ENCODE assay signal across 1 cellular context in the genomic region with DNA sequence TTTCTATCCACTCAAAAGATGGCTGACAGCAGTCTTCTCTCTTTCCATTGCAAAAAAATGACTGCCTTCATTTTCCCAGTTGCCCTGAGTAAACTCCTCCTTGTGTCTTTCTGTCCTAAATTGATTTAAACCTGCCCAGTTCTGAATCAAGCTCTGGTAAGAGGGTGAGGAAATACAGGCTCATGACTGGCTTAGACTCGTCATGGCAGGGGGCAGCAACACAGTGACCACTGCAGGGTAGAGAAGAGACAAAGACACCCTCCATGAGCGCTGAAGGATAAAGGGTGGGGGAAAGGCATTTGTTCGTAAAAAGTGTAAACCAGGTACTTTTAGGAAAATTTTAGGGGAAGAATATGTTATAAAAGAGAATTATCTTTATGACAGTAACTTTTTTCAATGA.
TF ChIP-seq lines count a peak whose summit lies in the region.

No MANE protein-coding gene starts in this region.

TF ChIP-seq in GM23338, 12 proteins besides CTCF, POLR2A, EP300 and RAD21 (continued from another document):
- TF ChIP-seq, protein P1, sequence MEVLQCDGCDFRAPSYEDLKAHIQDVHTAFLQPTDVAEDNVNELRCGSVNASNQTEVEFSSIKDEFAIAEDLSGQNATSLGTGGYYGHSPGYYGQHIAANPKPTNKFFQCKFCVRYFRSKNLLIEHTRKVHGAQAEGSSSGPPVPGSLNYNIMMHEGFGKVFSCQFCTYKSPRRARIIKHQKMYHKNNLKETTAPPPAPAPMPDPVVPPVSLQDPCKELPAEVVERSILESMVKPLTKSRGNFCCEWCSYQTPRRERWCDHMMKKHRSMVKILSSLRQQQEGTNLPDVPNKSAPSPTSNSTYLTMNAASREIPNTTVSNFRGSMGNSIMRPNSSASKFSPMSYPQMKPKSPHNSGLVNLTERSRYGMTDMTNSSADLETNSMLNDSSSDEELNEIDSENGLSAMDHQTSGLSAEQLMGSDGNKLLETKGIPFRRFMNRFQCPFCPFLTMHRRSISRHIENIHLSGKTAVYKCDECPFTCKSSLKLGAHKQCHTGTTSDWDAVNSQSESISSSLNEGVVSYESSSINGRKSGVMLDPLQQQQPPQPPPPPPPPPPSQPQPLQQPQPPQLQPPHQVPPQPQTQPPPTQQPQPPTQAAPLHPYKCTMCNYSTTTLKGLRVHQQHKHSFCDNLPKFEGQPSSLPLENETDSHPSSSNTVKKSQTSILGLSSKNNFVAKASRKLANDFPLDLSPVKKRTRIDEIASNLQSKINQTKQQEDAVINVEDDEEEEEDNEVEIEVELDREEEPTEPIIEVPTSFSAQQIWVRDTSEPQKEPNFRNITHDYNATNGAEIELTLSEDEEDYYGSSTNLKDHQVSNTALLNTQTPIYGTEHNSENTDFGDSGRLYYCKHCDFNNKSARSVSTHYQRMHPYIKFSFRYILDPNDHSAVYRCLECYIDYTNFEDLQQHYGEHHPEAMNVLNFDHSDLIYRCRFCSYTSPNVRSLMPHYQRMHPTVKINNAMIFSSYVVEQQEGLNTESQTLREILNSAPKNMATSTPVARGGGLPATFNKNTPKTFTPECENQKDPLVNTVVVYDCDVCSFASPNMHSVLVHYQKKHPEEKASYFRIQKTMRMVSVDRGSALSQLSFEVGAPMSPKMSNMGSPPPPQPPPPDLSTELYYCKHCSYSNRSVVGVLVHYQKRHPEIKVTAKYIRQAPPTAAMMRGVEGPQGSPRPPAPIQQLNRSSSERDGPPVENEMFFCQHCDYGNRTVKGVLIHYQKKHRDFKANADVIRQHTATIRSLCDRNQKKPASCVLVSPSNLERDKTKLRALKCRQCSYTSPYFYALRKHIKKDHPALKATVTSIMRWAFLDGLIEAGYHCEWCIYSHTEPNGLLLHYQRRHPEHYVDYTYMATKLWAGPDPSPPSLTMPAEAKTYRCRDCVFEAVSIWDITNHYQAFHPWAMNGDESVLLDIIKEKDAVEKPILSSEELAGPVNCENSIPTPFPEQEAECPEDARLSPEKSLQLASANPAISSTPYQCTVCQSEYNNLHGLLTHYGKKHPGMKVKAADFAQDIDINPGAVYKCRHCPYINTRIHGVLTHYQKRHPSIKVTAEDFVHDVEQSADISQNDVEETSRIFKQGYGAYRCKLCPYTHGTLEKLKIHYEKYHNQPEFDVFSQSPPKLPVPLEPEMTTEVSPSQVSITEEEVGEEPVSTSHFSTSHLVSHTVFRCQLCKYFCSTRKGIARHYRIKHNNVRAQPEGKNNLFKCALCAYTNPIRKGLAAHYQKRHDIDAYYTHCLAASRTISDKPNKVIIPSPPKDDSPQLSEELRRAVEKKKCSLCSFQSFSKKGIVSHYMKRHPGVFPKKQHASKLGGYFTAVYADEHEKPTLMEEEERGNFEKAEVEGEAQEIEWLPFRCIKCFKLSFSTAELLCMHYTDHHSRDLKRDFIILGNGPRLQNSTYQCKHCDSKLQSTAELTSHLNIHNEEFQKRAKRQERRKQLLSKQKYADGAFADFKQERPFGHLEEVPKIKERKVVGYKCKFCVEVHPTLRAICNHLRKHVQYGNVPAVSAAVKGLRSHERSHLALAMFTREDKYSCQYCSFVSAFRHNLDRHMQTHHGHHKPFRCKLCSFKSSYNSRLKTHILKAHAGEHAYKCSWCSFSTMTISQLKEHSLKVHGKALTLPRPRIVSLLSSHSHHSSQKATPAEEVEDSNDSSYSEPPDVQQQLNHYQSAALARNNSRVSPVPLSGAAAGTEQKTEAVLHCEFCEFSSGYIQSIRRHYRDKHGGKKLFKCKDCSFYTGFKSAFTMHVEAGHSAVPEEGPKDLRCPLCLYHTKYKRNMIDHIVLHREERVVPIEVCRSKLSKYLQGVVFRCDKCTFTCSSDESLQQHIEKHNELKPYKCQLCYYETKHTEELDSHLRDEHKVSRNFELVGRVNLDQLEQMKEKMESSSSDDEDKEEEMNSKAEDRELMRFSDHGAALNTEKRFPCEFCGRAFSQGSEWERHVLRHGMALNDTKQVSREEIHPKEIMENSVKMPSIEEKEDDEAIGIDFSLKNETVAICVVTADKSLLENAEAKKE (CRISPR knock-in tag; IDR thresholded peaks at IDR 0.05) = no peak
- TF ChIP-seq, protein P2, sequence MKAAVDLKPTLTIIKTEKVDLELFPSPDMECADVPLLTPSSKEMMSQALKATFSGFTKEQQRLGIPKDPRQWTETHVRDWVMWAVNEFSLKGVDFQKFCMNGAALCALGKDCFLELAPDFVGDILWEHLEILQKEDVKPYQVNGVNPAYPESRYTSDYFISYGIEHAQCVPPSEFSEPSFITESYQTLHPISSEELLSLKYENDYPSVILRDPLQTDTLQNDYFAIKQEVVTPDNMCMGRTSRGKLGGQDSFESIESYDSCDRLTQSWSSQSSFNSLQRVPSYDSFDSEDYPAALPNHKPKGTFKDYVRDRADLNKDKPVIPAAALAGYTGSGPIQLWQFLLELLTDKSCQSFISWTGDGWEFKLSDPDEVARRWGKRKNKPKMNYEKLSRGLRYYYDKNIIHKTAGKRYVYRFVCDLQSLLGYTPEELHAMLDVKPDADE (IDR thresholded peaks at IDR 0.05) = no peak
